Comparison of ENCODE assay signal across 7 cellular contexts in the genomic region with DNA sequence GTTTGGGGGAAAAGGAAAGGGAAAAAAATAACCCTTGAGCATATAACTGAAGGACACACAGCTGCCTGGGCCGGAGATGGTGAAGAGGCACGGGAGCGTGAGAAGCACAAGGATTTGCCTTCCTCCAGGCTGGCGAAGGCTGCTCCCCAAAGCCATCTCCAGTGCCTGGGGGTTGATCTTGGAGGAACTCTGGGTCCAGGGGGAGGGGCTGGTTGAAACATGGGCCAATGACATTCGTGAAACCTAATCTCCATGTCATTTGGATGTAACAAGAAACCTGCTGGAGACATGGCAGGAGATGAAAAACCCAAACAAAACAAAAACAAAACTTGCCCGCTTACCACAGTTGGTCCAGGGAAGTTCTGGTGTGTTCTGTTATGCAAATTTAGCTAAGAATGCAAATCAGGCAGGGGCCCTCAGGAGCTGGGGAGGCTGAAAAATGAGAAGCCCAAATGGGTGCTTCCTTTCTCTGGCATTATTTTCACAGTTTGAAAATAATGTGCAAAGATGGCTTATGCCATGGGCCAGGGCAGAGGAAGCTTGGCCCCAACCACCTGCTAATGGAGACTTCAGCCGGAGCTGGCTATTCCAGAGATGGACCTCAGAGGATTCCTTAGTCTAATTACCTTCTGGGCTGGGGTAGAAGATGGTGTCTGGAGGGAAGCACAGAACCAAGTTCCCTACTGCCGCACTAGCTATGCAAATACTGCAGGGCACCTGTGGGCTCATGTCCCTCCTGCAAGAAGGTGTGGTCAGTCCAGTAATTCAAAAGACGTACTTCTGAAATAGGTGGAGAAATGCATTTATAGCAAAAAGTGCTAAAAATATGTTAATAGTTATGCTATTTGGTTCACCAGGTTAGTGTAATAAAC.
DNase-seq lines count a peak whose midpoint lies in the region; ATAC-seq, FAIRE-seq and TF ChIP-seq lines count a peak whose summit lies in the region.

No MANE protein-coding gene starts in this region.

- no peak overlapping the region for H3K4ac ChIP-seq in H1 (replicated peaks; ENCODE audit: insufficient read length, low read depth, low read length)

- no peaks in the 10 kb centered on the region; a peak in 1 of 7 replicates for H3K27me3 ChIP-seq in H1 (replicated peaks in 1 of 4; ENCODE audit: control insufficient read depth in 3 of 4, extremely low read depth in 1 of 4, insufficient read depth in 3 of 4, low read length in 3 of 4)
- no peaks in the 10 kb centered on the region for H3K27me3 ChIP-seq in Caco-2 (replicated peaks; ENCODE audit: control insufficient read depth, insufficient read depth, low read length)

- ATAC-seq in GM18517 (IDR thresholded peaks at IDR 0.05; ENCODE audit: unreplicated experiment) (peak; percentile 57), GM21528 (IDR thresholded peaks at IDR 0.05; ENCODE audit: low FRiP score, unreplicated experiment) (peak; percentile 62)
- peak; percentile 45 for ATAC-seq in stimulated activated naive CD8-positive, alpha-beta T cell treated with anti-CD3 and anti-CD28 coated beads, Interleukin-15, Interleukin-2, amounts not matched to agents 100 U/mL and 50 U/mL, for 24 hours

- peak overlapping the region; percentile 46; the same call in 1 of the 2 replicates for H2BK12ac ChIP-seq in H1 (ENCODE audit: low read depth, low read length)

- no peak overlapping the region for H3K56ac ChIP-seq in H1 (replicated peaks; ENCODE audit: insufficient read length, low read depth, low read length)

- H3K4me2 ChIP-seq in H1 (ENCODE audit: insufficient read depth in 1 of 2, low read depth in 2 of 2, low read length in 2 of 2): peak overlapping the region; percentile 59 to 81

- H2BK15ac ChIP-seq in H1 (ENCODE audit: low read length): no peak overlapping the region

- H3K4me3 ChIP-seq in H1 (ENCODE audit: extremely low read depth in 1 of 4, insufficient read depth in 2 of 4, low read depth in 3 of 4, low read length in 4 of 4) (peak overlapping the region in 2 of 4 experiments; percentile 23 to 41; a peak in 6 of 8 replicates), Caco-2 (ENCODE audit: low read depth, low read length) (no peak overlapping the region)

- peaks cover 2% of the 10 kb centered on the region for H3K27me3 Mint-ChIP-seq in IgD-negative memory B cell
- no peaks in the 10 kb centered on the region for H3K27me3 Mint-ChIP-seq in Caco-2 (ENCODE audit: insufficient read depth, unreplicated experiment)

- H3K4me1 ChIP-seq in H1 (replicated peaks in 1 of 4; ENCODE audit: control insufficient read depth in 3 of 4, insufficient read depth in 4 of 4, low read length in 3 of 4): peaks cover 0 to 17% (median 6%) of the 10 kb centered on the region in 4 experiments; a peak in 6 of 7 replicates
- no peaks in the 10 kb centered on the region for H3K4me1 ChIP-seq in Caco-2

- peak overlapping the region; percentile 78; the same call in 1 of the 2 replicates for H2AFZ ChIP-seq in H1 (ENCODE audit: low read length)

- H4K8ac ChIP-seq in H1 (ENCODE audit: extremely low read depth, insufficient read depth, low read length): no peak overlapping the region

- H3K36me3 ChIP-seq in H1 (ENCODE audit: control insufficient read depth in 2 of 4, insufficient read depth in 4 of 4, low read length in 3 of 4) (no peaks in the 10 kb centered on the region), Caco-2 (ENCODE audit: control insufficient read depth, insufficient read depth, low read length) (no peaks in the 10 kb centered on the region)

- H3K36me3 Mint-ChIP-seq in IgD-negative memory B cell: peaks cover 3% of the 10 kb centered on the region
- no peaks in the 10 kb centered on the region for H3K36me3 Mint-ChIP-seq in Caco-2 (ENCODE audit: insufficient read depth, unreplicated experiment)

- H4K91ac ChIP-seq in H1 (replicated peaks; ENCODE audit: insufficient read length, low read length): peak overlapping the region; percentile 22

- H3K27ac Mint-ChIP-seq in IgD-negative memory B cell (peak overlapping the region; percentile 95 to 99 (median 99)), Caco-2 (ENCODE audit: unreplicated experiment) (no peak overlapping the region)

- H2BK5ac ChIP-seq in H1 (ENCODE audit: low read depth, low read length): peak overlapping the region; percentile 35; the same call in 1 of the 2 replicates

- H3K4me1 Mint-ChIP-seq in IgD-negative memory B cell: peaks cover 62 to 80% (median 66%) of the 10 kb centered on the region in 3 donors
- H3K4me1 Mint-ChIP-seq in Caco-2 (ENCODE audit: low read depth, unreplicated experiment): peaks cover 14% of the 10 kb centered on the region

- no peak overlapping the region for H2AK5ac ChIP-seq in H1 (ENCODE audit: low read depth, low read length)

- TF ChIP-seq POLR2A in H1 (IDR thresholded peaks at IDR 0.05; ENCODE audit: control extremely low read depth in 1 of 2, low read depth in 2 of 2, low read length in 2 of 2): peak in 1 of 2 experiments; percentile 62; a peak in 1 of 3 replicates

- no peak for TF ChIP-seq EP300 in H1 (IDR thresholded peaks at IDR 0.05; ENCODE audit: borderline replicate concordance in 1 of 2, low read depth in 2 of 2, low read length in 2 of 2)

- H3K79me1 ChIP-seq in H1 (ENCODE audit: low read depth, low read length): no peaks in the 10 kb centered on the region

- TF ChIP-seq CTCF in H1 (IDR thresholded peaks at IDR 0.05; ENCODE audit: control extremely low read depth in 1 of 3, insufficient read depth in 1 of 3, low read depth in 1 of 3, low read length in 3 of 3): no peak
- TF ChIP-seq CTCF in Caco-2 (IDR thresholded peaks at IDR 0.05; ENCODE audit: insufficient read depth in 1 of 2, low read depth in 1 of 2, low read length in 1 of 2, severe bottlenecking in 1 of 2, unreplicated experiment in 1 of 2): no peak

- no peaks in the 10 kb centered on the region; the same call in 1 of the 2 replicates for H3K23me2 ChIP-seq in H1 (ENCODE audit: low read depth, low read length)

- peak overlapping the region; percentile 65 for H4K5ac ChIP-seq in H1 (ENCODE audit: insufficient read length, low read depth, low read length)

- H3K4me3 Mint-ChIP-seq in IgD-negative memory B cell (peak overlapping the region; percentile 83 to 97 (median 92)), Caco-2 (ENCODE audit: unreplicated experiment) (no peak overlapping the region)

- 0 out of 2 replicates have a peak overlapping the region, but pooled peaks have one; percentile 36 for H3K18ac ChIP-seq in H1 (ENCODE audit: extremely low read depth, low read length)

- H3K27ac ChIP-seq in H1 (ENCODE audit: low read depth, low read length): peak overlapping the region; percentile 69

- TF ChIP-seq RAD21 in H1 (IDR thresholded peaks at IDR 0.05 in 1 of 2, conservative IDR thresholded peaks at IDR 0.05 in 1 of 2; ENCODE audit: low read depth in 2 of 2, low read length in 2 of 2): no peak

- H3K9me3 Mint-ChIP-seq in IgD-negative memory B cell (peaks cover 0 to 4% (median 0%) of the 10 kb centered on the region in 3 donors), Caco-2 (ENCODE audit: unreplicated experiment) (no peaks in the 10 kb centered on the region)

- CTCF ChIA-PET in H1 (lab: Charles Lee; ENCODE audit: partially characterized antibody): interaction anchor here (0.8 to 1.8 kb wide), 6 partner anchors 10 to 116 kb away, joined by 3 to 7 read pairs (median 4); no protein-coding TSS in a partner anchor
- CTCF ChIA-PET in Caco-2 (lab: Charles Lee): no interaction called here

- H3K79me2 ChIP-seq in H1 (ENCODE audit: control insufficient read depth in 1 of 2, insufficient read depth in 2 of 2, low read length in 2 of 2): no peaks in the 10 kb centered on the region

- no peaks in the 10 kb centered on the region for H3K9me3 ChIP-seq in H1 (ENCODE audit: insufficient read depth in 2 of 2, low read depth in 1 of 2, low read length in 1 of 2)
- H3K9me3 ChIP-seq in Caco-2: no peaks in the 10 kb centered on the region

- peak overlapping the region; percentile 19 for H2BK120ac ChIP-seq in H1 (replicated peaks; ENCODE audit: low read depth, low read length)

- POLR2A ChIA-PET in H1 (lab: Charles Lee; ENCODE audit: partially characterized antibody): interaction anchor here (0.9 kb wide), 1 partner anchor 13 kb away, joined by 3 read pairs; no protein-coding TSS in a partner anchor
- POLR2A ChIA-PET in Caco-2 (lab: Charles Lee): no interaction called here

- H3K23ac ChIP-seq in H1 (ENCODE audit: insufficient read length): no peak overlapping the region

- peak; percentile 98 for FAIRE-seq in H1 (lab: Jason Lieb, UNC)

- H2BK20ac ChIP-seq in H1 (ENCODE audit: low read length): peak overlapping the region; percentile 41; the same call in 1 of the 2 replicates

- H3K14ac ChIP-seq in H1 (ENCODE audit: insufficient read length): no peak overlapping the region

- DNase-seq in H1 (ENCODE audit: low read depth in 1 of 2, low spot score in 2 of 2): peak; percentile 27 to 71
- DNase-seq in stimulated activated naive CD8-positive, alpha-beta T cell treated with anti-CD3 and anti-CD28 coated beads, Interleukin-15, Interleukin-2, amounts not matched to agents 100 U/mL and 50 U/mL, for 24 hours: peak; percentile 37
- DNase-seq in Caco-2: no peak
- no peak for DNase-seq in H4 (ENCODE audit: low spot score)

- WGBS in H1 (ENCODE audit: extremely low coverage in 1 of 2, insufficient coverage in 1 of 2, insufficient read length in 1 of 2, insufficient replicate concordance in 2 of 2, low coverage in 1 of 2, low lambda C conversion rate in 2 of 2, missing lambda C conversion rate in 1 of 2), 2 experiments: 45% methylated on average over 9 of the region's 9 CpGs; no CpG with 5 or more reads in 1 of the 2 experiments

- no peaks in the 10 kb centered on the region for H4K20me1 ChIP-seq in H1 (replicated peaks in 1 of 2; ENCODE audit: control insufficient read depth in 1 of 2, insufficient read depth in 2 of 2, low read length in 2 of 2)

- intact Hi-C loops in Caco-2 (cut with micrococcal nuclease; ENCODE audit: unreplicated experiment): no loop called here

- no peak overlapping the region for H3K9ac ChIP-seq in H1 (replicated peaks in 1 of 4; ENCODE audit: extremely low read depth in 1 of 4, low read depth in 3 of 4, low read length in 3 of 4)

- BruUV-seq in Caco-2 (replicated peaks; lab: Mats Ljungman, UMichigan): no TSS peak

TF ChIP-seq in H1, 55 proteins besides CTCF, POLR2A, EP300 and RAD21 (continues in another document):
- TF ChIP-seq TBP (IDR thresholded peaks at IDR 0.05; ENCODE audit: low read depth, low read length): peak; percentile 11; the same call in 1 of the 2 replicates
- peak; percentile 79 for TF ChIP-seq TAF7 (optimal IDR thresholded peaks at IDR 0.05; ENCODE audit: borderline replicate concordance, low read depth, low read length)
- peak; percentile 41 for TF ChIP-seq KDM4A (IDR thresholded peaks at IDR 0.05; ENCODE audit: low read depth, low read length, severe bottlenecking)
- TF ChIP-seq SP2 (IDR thresholded peaks at IDR 0.05; ENCODE audit: low read length): no peak
- TF ChIP-seq, protein P1, sequence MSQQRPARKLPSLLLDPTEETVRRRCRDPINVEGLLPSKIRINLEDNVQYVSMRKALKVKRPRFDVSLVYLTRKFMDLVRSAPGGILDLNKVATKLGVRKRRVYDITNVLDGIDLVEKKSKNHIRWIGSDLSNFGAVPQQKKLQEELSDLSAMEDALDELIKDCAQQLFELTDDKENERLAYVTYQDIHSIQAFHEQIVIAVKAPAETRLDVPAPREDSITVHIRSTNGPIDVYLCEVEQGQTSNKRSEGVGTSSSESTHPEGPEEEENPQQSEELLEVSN (IDR thresholded peaks at IDR 0.05): peak; percentile 62
- TF ChIP-seq PHF8 (conservative IDR thresholded peaks at IDR 0.05; ENCODE audit: low read depth, low read length): 0 out of 2 replicates have a peak, but pooled peaks have one; percentile 6

Comparison
In these comparisons a context has a peak if more than half of its experiments do, and no peak if none do; other contexts are left out.
1. DNase-seq: peak in H1 (2 of 2) and stimulated activated naive CD8-positive, alpha-beta T cell treated with anti-CD3 and anti-CD28 coated beads, Interleukin-15, Interleukin-2, amounts not matched to agents 100 U/mL and 50 U/mL, for 24 hours (single experiment); none in Caco-2 (0 of 2) and H4 (single experiment).
2. Peak in every context shown above with its lines, with median percentiles within 50 percentile points of each other: ATAC-seq.